ENCODE assay signal across 15 cellular contexts in genomic region chr1:155186955-155187891, GRCh38. TPM values are rescaled to one million over a fixed set of nuclear protein-coding genes. Genes with fewer than 3 reads are reported as not detected.
A peak's percentile ranks its signal among the peaks of the same experiment; 100 is the strongest.
DNase-seq lines count a peak whose midpoint lies in the region; ATAC-seq and TF ChIP-seq lines count a peak whose summit lies in the region.
"Had no signal": no experiment of that assay in that cellular context is flagged by ENCODE, and none has a peak within 500 bp of the region (broad histone marks: within the 10 kb centered on the region; RNA-seq: fewer than 3 reads in every experiment).

No MANE protein-coding gene starts in this region.

- no peak overlapping the region for H4K8ac ChIP-seq in mesenchymal stem cell (ENCODE audit: low read length)

- CTCF ChIA-PET in SK-N-SH (lab: Yijun Ruan, JAX) (interaction anchor here (0.8 to 5.4 kb wide), 3 partner anchors 11 to 40 kb away, joined by 3 to 60 read pairs (median 3); partner anchors contain the start of gene TRIM46), GM10248 (lab: Yijun Ruan, JAX) (interaction anchor here (0.7 to 3.8 kb wide), 4 partner anchors 10 to 20 kb away, joined by 3 to 27 read pairs (median 8); partner anchors contain the start of gene TRIM46)

- H2AFZ ChIP-seq in SK-N-SH (ENCODE audit: low read depth) (no peak overlapping the region), mesenchymal stem cell (ENCODE audit: low read depth, low read length) (no peak overlapping the region)
- H2AFZ ChIP-seq: PC-9 had no signal

- H3K23ac ChIP-seq in mesenchymal stem cell (ENCODE audit: low read length in 2 of 2) = no peak overlapping the region

- H3K4me3 ChIP-seq in SK-N-SH (ENCODE audit: low read depth in 2 of 2, low read length in 1 of 2) (no peak overlapping the region), SK-N-MC (no peak overlapping the region), right cardiac atrium (ENCODE audit: low read length) (no peak overlapping the region), mesenchymal stem cell (ENCODE audit: insufficient read depth in 1 of 2, low read depth in 1 of 2, low read length in 2 of 2) (no peak overlapping the region)
- H3K4me3 ChIP-seq: gastroesophageal sphincter, PC-9 had no signal

- WGBS in SK-N-SH (ENCODE audit: low lambda C conversion rate) = 88% methylated on average over 27 of the region's 27 CpGs
- 78% methylated on average over 27 of the region's 27 CpGs for WGBS in right cardiac atrium
- 89% methylated on average over 27 of the region's 27 CpGs for WGBS in mesenchymal stem cell

- POLR2A ChIA-PET in SK-N-SH (lab: Yijun Ruan, JAX) (interaction anchor here (1.0 kb wide), 1 partner anchor 12 kb away, joined by 3 read pairs; no protein-coding TSS in a partner anchor), GM10248 (lab: Yijun Ruan, JAX) (no interaction called here)

- H3K79me1 ChIP-seq in mesenchymal stem cell (replicated peaks; ENCODE audit: low read length, poor library complexity, severe bottlenecking) = no peaks in the 10 kb centered on the region

- no peak overlapping the region for H4K91ac ChIP-seq in mesenchymal stem cell (ENCODE audit: low read length)

- no peak overlapping the region for H3K18ac ChIP-seq in mesenchymal stem cell (ENCODE audit: low read depth in 1 of 2, low read length in 2 of 2)

- no peak overlapping the region for H2BK5ac ChIP-seq in mesenchymal stem cell (ENCODE audit: low read depth, low read length, poor library complexity, severe bottlenecking)

- TF ChIP-seq RAD21 in SK-N-SH (IDR thresholded peaks at IDR 0.05; ENCODE audit: low read length) = no peak

- no peak overlapping the region for H2BK15ac ChIP-seq in mesenchymal stem cell (ENCODE audit: low read depth, poor library complexity, severe bottlenecking)

- DNase-seq in SK-N-SH (no peak), SK-N-MC (ENCODE audit: low read depth, low spot score) (no peak), right cardiac atrium (peak; percentile 3 to 32 (median 28)), sciatic nerve (ENCODE audit: low spot score) (no peak), mesenchymal stem cell (no peak), GM10248 (ENCODE audit: extremely low spot score) (no peak), DMS 273 (lab: John Stamatoyannopoulos, UW; ENCODE audit: unreplicated experiment) (no peak)
- DNase-seq: activated CD4-positive, alpha-beta memory T cell treated with anti-CD3 and anti-CD28 coated beads, Interleukin-2, amount 10 ng/mL, durations not matched to agents 7 days and 5 days; central memory CD4-positive, alpha-beta T cell; NCI-H1417 treated with DMSO at 0.1 percent for 48 hours; PC-9; stimulated activated naive CD4-positive, alpha-beta T cell treated with Interleukin-2 at 50 U/mL for 16 hours; T1000 had no signal

- TF ChIP-seq CTCF in SK-N-SH (IDR thresholded peaks at IDR 0.05) (no peak), GM10248 (IDR thresholded peaks at IDR 0.05; ENCODE audit: control extremely low read depth, extremely low read depth, low read depth, missing control alignments) (no peak)

- no peak overlapping the region for H2AK5ac ChIP-seq in mesenchymal stem cell (ENCODE audit: low read length, severe bottlenecking)

- H3K27me3 ChIP-seq in SK-N-SH (ENCODE audit: insufficient read depth) = no peaks in the 10 kb centered on the region
- no peaks in the 10 kb centered on the region for H3K27me3 ChIP-seq in right cardiac atrium (ENCODE audit: control insufficient read depth, insufficient read depth)
- no peaks in the 10 kb centered on the region for H3K27me3 ChIP-seq in mesenchymal stem cell (ENCODE audit: control insufficient read depth in 1 of 2, insufficient read depth in 1 of 2, low read length in 2 of 2)
- H3K27me3 ChIP-seq: gastroesophageal sphincter had no signal

- TF ChIP-seq EP300 in SK-N-SH (IDR thresholded peaks at IDR 0.05; ENCODE audit: borderline replicate concordance in 1 of 2, low read depth in 1 of 2, low read length in 1 of 2) = no peak

- H3K27ac ChIP-seq in SK-N-SH (ENCODE audit: low read depth in 2 of 2, low read length in 1 of 2) (no peak overlapping the region), SK-N-MC (peak overlapping the region; percentile 4; the same call in 1 of the 2 replicates), right cardiac atrium (ENCODE audit: low read length) (no peak overlapping the region), mesenchymal stem cell (ENCODE audit: low read length, poor library complexity, severe bottlenecking) (no peak overlapping the region)
- H3K27ac ChIP-seq: gastroesophageal sphincter, PC-9 had no signal

- intact Hi-C loops in right cardiac atrium (cut with DNase I) (no loop called here), sciatic nerve (cut with DNase I) (no loop called here)

- H3F3A ChIP-seq in SK-N-SH (replicated peaks; ENCODE audit: insufficient read depth) = peaks cover 7% of the 10 kb centered on the region

- no peak overlapping the region for H2BK12ac ChIP-seq in mesenchymal stem cell (ENCODE audit: low read length in 2 of 2)

- no peak overlapping the region for H3K14ac ChIP-seq in mesenchymal stem cell (ENCODE audit: low read length in 2 of 2)

- no peak overlapping the region for H3K9ac ChIP-seq in SK-N-SH
- H3K9ac ChIP-seq in SK-N-MC (ENCODE audit: insufficient read length) = no peak overlapping the region
- H3K9ac ChIP-seq in mesenchymal stem cell (ENCODE audit: low read length) = no peak overlapping the region

- peak; percentile 6 for ATAC-seq in SK-N-SH treated with all-trans-retinoic acid at 6 μM for 48 hours
- peak in 1 of 2 donors; percentile 4 for ATAC-seq in right cardiac atrium
- peak; percentile 6 for ATAC-seq in sciatic nerve
- ATAC-seq: gastroesophageal sphincter had no signal

- H3K4me2 ChIP-seq in SK-N-SH (no peak overlapping the region), mesenchymal stem cell (ENCODE audit: low read length, poor library complexity, severe bottlenecking) (no peak overlapping the region)

- no peaks in the 10 kb centered on the region for H4K20me1 ChIP-seq in SK-N-SH (ENCODE audit: insufficient read depth)

- H3K79me2 ChIP-seq in SK-N-SH (ENCODE audit: insufficient read depth) = no peaks in the 10 kb centered on the region

- H2BK120ac ChIP-seq in mesenchymal stem cell (ENCODE audit: low read depth, low read length) = no peak overlapping the region

- H3K4ac ChIP-seq in mesenchymal stem cell (ENCODE audit: low read depth in 1 of 2, low read length in 2 of 2) = no peak overlapping the region

- no peaks in the 10 kb centered on the region for H3K9me3 ChIP-seq in SK-N-SH
- H3K9me3 ChIP-seq in SK-N-MC (ENCODE audit: low read depth, low read length) = no peaks in the 10 kb centered on the region
- H3K9me3 ChIP-seq in right cardiac atrium (ENCODE audit: control insufficient read depth, low read length) = no peaks in the 10 kb centered on the region
- H3K9me3 ChIP-seq in mesenchymal stem cell (ENCODE audit: control insufficient read depth, low read length) = no peaks in the 10 kb centered on the region
- H3K9me3 ChIP-seq: gastroesophageal sphincter had no signal

- H3K36me3 ChIP-seq in SK-N-SH (replicated peaks in 1 of 2; ENCODE audit: control insufficient read depth in 1 of 2, insufficient read depth in 2 of 2, low read length in 1 of 2) (peaks cover 0 to 8% of the 10 kb centered on the region in 2 experiments), SK-N-MC (ENCODE audit: insufficient read depth, low read length) (no peaks in the 10 kb centered on the region), mesenchymal stem cell (ENCODE audit: control insufficient read depth in 1 of 2, insufficient read depth in 2 of 2, low read depth in 1 of 2, low read length in 2 of 2) (peaks cover 8 to 28% of the 10 kb centered on the region in 2 experiments)
- H3K36me3 ChIP-seq: gastroesophageal sphincter had no signal

- H3K4me1 ChIP-seq in SK-N-SH (ENCODE audit: control insufficient read depth in 1 of 2, insufficient read depth in 2 of 2, low read depth in 1 of 2, low read length in 1 of 2) (peaks cover 0 to 25% of the 10 kb centered on the region in 2 experiments; a peak in 1 of 4 replicates), right cardiac atrium (ENCODE audit: control insufficient read depth, insufficient read depth, low read length) (no peaks in the 10 kb centered on the region), mesenchymal stem cell (ENCODE audit: control insufficient read depth, insufficient read depth, low read depth, low read length) (peaks cover 19% of the 10 kb centered on the region)

- H3K9me2 ChIP-seq in SK-N-SH = no peaks in the 10 kb centered on the region

TF ChIP-seq in SK-N-SH, 30 proteins besides CTCF, POLR2A, EP300 and RAD21 (continues in another document):
- TF ChIP-seq GATA2 (CRISPR knock-in tag; IDR thresholded peaks at IDR 0.05) = no peak

RNA-seq across cellular contexts. Expression of gene TRIM46, which starts 13.6 kb away (rescaled TPM):
- 12.3 and 12.7 TPM in 2 replicates for polyA plus RNA-seq in SK-N-SH (2012; rRNA removed)
- polyA plus RNA-seq in SK-N-SH (2012; cell fraction: cytosol; rRNA removed) = 3.4 and 6.0 TPM in 2 replicates
- polyA plus RNA-seq in SK-N-SH (2012; cell fraction: nucleus; rRNA removed) = 58.4 and 75.1 TPM in 2 replicates
- total RNA-seq in right cardiac atrium = under 1 TPM; 0.17 to 0.37 (median 0.26) TPM
- 0.18 TPM for polyA plus RNA-seq in right cardiac atrium
- 4.8 TPM for total RNA-seq in sciatic nerve
- 7.1 TPM for polyA plus RNA-seq in mesenchymal stem cell (2013, experiment 1 of 2)
- 6.5 TPM for polyA plus RNA-seq in mesenchymal stem cell (2013, experiment 2 of 2)

RNA-seq across cellular contexts. Expression of gene KRTCAP2, which starts 14.1 kb away (rescaled TPM):
- polyA plus RNA-seq in SK-N-SH (2012; rRNA removed) (203 and 238 TPM in 2 replicates), right cardiac atrium (217 TPM)
- 133 and 181 TPM in 2 replicates for polyA plus RNA-seq in SK-N-SH (2012; cell fraction: cytosol; rRNA removed)
- polyA plus RNA-seq in SK-N-SH (2012; cell fraction: nucleus; rRNA removed) = 254 and 311 TPM in 2 replicates
- total RNA-seq in right cardiac atrium (100 to 1,000 TPM; 122 to 150 (median 130) TPM), sciatic nerve (162 TPM)
- 350 TPM for polyA plus RNA-seq in mesenchymal stem cell (2013, experiment 1 of 2)
- 358 TPM for polyA plus RNA-seq in mesenchymal stem cell (2013, experiment 2 of 2)

RNA-seq across cellular contexts. Expression of gene THBS3, which starts 20.5 kb away (rescaled TPM):
- polyA plus RNA-seq in SK-N-SH (2012; rRNA removed) (124 and 162 TPM in 2 replicates), right cardiac atrium (19.6 TPM)
- polyA plus RNA-seq in SK-N-SH (2012; cell fraction: cytosol; rRNA removed) = 61.2 and 79.2 TPM in 2 replicates
- 430 and 590 TPM in 2 replicates for polyA plus RNA-seq in SK-N-SH (2012; cell fraction: nucleus; rRNA removed)
- total RNA-seq in right cardiac atrium (10 to 100 TPM; 16.5 to 33.4 (median 20.1) TPM), sciatic nerve (58.8 TPM)
- 41.3 TPM for polyA plus RNA-seq in mesenchymal stem cell (2013, experiment 1 of 2)
- 39.4 TPM for polyA plus RNA-seq in mesenchymal stem cell (2013, experiment 2 of 2)

RNA-seq across cellular contexts. Expression of gene MTX1, which starts 21.3 kb away (rescaled TPM):
- 79.1 TPM in 2 replicates for polyA plus RNA-seq in SK-N-SH (2012; rRNA removed)
- polyA plus RNA-seq in SK-N-SH (2012; cell fraction: cytosol; rRNA removed) = 38.5 and 57.4 TPM in 2 replicates
- 75.0 and 79.6 TPM in 2 replicates for polyA plus RNA-seq in SK-N-SH (2012; cell fraction: nucleus; rRNA removed)
- 10 to 100 TPM; 20.1 to 24.3 (median 21.1) TPM for total RNA-seq in right cardiac atrium
- polyA plus RNA-seq in right cardiac atrium = 31.9 TPM
- 20.0 TPM for total RNA-seq in sciatic nerve
- 39.5 TPM for polyA plus RNA-seq in mesenchymal stem cell (2013, experiment 1 of 2)
- 38.9 TPM for polyA plus RNA-seq in mesenchymal stem cell (2013, experiment 2 of 2)

RNA-seq across cellular contexts. Expression of gene DPM3, which starts 46.9 kb away (rescaled TPM):
- polyA plus RNA-seq in SK-N-SH (2012; rRNA removed) (307 and 317 TPM in 2 replicates), right cardiac atrium (186 TPM)
- polyA plus RNA-seq in SK-N-SH (2012; cell fraction: cytosol; rRNA removed) = 125 and 194 TPM in 2 replicates
- polyA plus RNA-seq in SK-N-SH (2012; cell fraction: nucleus; rRNA removed) = 90.2 and 194 TPM in 2 replicates
- total RNA-seq in right cardiac atrium (10 to 100 TPM; 71.2 to 81.6 (median 74.6) TPM), sciatic nerve (75.3 TPM)
- 176 TPM for polyA plus RNA-seq in mesenchymal stem cell (2013, experiment 1 of 2)
- 182 TPM for polyA plus RNA-seq in mesenchymal stem cell (2013, experiment 2 of 2)

Comparison
In these comparisons a context has a peak if more than half of its experiments do, and no peak if none do; other contexts are left out.
1. DNase-seq: peak in right cardiac atrium (3 of 3); none in SK-N-SH (single experiment), SK-N-MC (single experiment), sciatic nerve (single experiment), mesenchymal stem cell (single experiment), GM10248 (single experiment) and DMS 273 (single experiment).